26 cellular contexts compared by ENCODE assay signal in genomic region chr18:48084858-48085257, GRCh38.
"Had no signal": no experiment of that assay in that cellular context is flagged by ENCODE, and none has a peak within 500 bp of the region (broad histone marks: within the 10 kb centered on the region; RNA-seq: fewer than 3 reads in every experiment).

No MANE protein-coding gene starts in this region.

- H3K27ac ChIP-seq: WERI-Rb-1 had no signal

- H3K27ac Mint-ChIP-seq: activated CD4-positive, alpha-beta T cell treated with anti-CD3 and anti-CD28 coated beads for 36 hours; activated CD8-positive, alpha-beta T cell treated with anti-CD3 and anti-CD28 coated beads for 36 hours; activated naive CD4-positive, alpha-beta T cell treated with anti-CD3 and anti-CD28 coated beads, Interleukin-2, amount 10 ng/mL, durations not matched to agents 7 days and 5 days; activated naive CD8-positive, alpha-beta T cell treated with anti-CD3 and anti-CD28 coated beads for 36 hours; activated T-cell treated with anti-CD3 and anti-CD28 coated beads, Interleukin-2, amount 50 U/mL, for 72 hours; activated T-helper 2 cell treated with anti-CD3 and anti-CD28 coated beads, Interferon-gamma antibody, Interleukin-2, Interleukin-4, amounts not matched to agents 10 μg/mL and 5 μg/mL and 100 μg/mL, durations not matched to agents 14 hours and 24 hours and 36 hours had no signal

- H3K36me3 Mint-ChIP-seq: activated naive CD4-positive, alpha-beta T cell treated with anti-CD3 and anti-CD28 coated beads, Interleukin-2, amount 10 ng/mL, durations not matched to agents 7 days and 5 days; activated naive CD8-positive, alpha-beta T cell treated with anti-CD3 and anti-CD28 coated beads for 36 hours had no signal

- H3K9me3 Mint-ChIP-seq: activated CD8-positive, alpha-beta T cell treated with anti-CD3 and anti-CD28 coated beads for 36 hours; activated naive CD4-positive, alpha-beta T cell treated with anti-CD3 and anti-CD28 coated beads, Interleukin-2, amount 10 ng/mL, durations not matched to agents 7 days and 5 days; activated naive CD8-positive, alpha-beta T cell treated with anti-CD3 and anti-CD28 coated beads for 36 hours; activated T-cell treated with anti-CD3 and anti-CD28 coated beads, Interleukin-2, amount 50 U/mL, for 72 hours; activated T-helper 2 cell treated with anti-CD3 and anti-CD28 coated beads, Interferon-gamma antibody, Interleukin-2, Interleukin-4, amounts not matched to agents 10 μg/mL and 5 μg/mL and 100 μg/mL, durations not matched to agents 14 hours and 24 hours and 36 hours had no signal

- H3K4me3 Mint-ChIP-seq: activated CD4-positive, alpha-beta T cell treated with anti-CD3 and anti-CD28 coated beads for 36 hours; activated CD8-positive, alpha-beta T cell treated with anti-CD3 and anti-CD28 coated beads for 36 hours; activated naive CD4-positive, alpha-beta T cell treated with anti-CD3 and anti-CD28 coated beads, Interleukin-2, amount 10 ng/mL, durations not matched to agents 7 days and 5 days; activated naive CD8-positive, alpha-beta T cell treated with anti-CD3 and anti-CD28 coated beads for 36 hours; activated T-cell treated with anti-CD3 and anti-CD28 coated beads, Interleukin-2, amount 50 U/mL, for 72 hours had no signal

- H3K36me3 ChIP-seq: WERI-Rb-1 had no signal

- DNase-seq: activated CD4-positive, alpha-beta T cell treated with anti-CD3 and anti-CD28 coated beads for 36 hours; activated CD4-positive, alpha-beta T cell treated with anti-CD3 and anti-CD28 coated beads, Interleukin-2, amount 50 U/mL, for 1 hour; activated CD8-positive, alpha-beta memory T cell treated with anti-CD3 and anti-CD28 coated beads, Interleukin-2, amount 50 U/mL, for 4 hours; activated CD8-positive, alpha-beta T cell treated with anti-CD3 and anti-CD28 coated beads for 36 hours; activated gamma-delta T cell treated with Interleukin-2 at 50 U/mL for 16 hours; activated naive CD4-positive, alpha-beta T cell treated with anti-CD3 and anti-CD28 coated beads, Interleukin-2, amount 10 ng/mL, durations not matched to agents 7 days and 5 days; activated naive CD8-positive, alpha-beta T cell treated with anti-CD3 and anti-CD28 coated beads for 36 hours; activated T-cell treated with anti-CD3 and anti-CD28 coated beads, Interleukin-2, amount 50 U/mL, for 72 hours; anterior cingulate cortex; caudate nucleus; IMR-90; KG1; NCI-H1092; NCI-H1417; NCI-H1694; NCI-H2029; NCI-H2107; NCI-H2171 treated with DMSO at 0.1 percent for 48 hours; NCI-H226; NCI-H526; NCI-H82; NK-92 treated with Interleukin-12 subunit alpha and Interleukin-12 subunit beta, amount 100 ng/mL, for 24 hours; SHP77 treated with DMSO at 0.1 percent for 48 hours; T-helper 1 cell; WERI-Rb-1 had no signal

- H3K27me3 Mint-ChIP-seq: activated naive CD8-positive, alpha-beta T cell treated with anti-CD3 and anti-CD28 coated beads for 36 hours had no signal

- H3K4me1 Mint-ChIP-seq: activated CD4-positive, alpha-beta T cell treated with anti-CD3 and anti-CD28 coated beads for 36 hours; activated naive CD4-positive, alpha-beta T cell treated with anti-CD3 and anti-CD28 coated beads, Interleukin-2, amount 10 ng/mL, durations not matched to agents 7 days and 5 days; activated naive CD8-positive, alpha-beta T cell treated with anti-CD3 and anti-CD28 coated beads for 36 hours had no signal

- ATAC-seq: activated CD4-positive, alpha-beta T cell treated with anti-CD3 and anti-CD28 coated beads for 36 hours; activated CD8-positive, alpha-beta T cell treated with anti-CD3 and anti-CD28 coated beads for 36 hours; activated T-cell treated with anti-CD3 and anti-CD28 coated beads, Interleukin-2, amount 50 U/mL, for 72 hours had no signal
